In the genomic region with DNA sequence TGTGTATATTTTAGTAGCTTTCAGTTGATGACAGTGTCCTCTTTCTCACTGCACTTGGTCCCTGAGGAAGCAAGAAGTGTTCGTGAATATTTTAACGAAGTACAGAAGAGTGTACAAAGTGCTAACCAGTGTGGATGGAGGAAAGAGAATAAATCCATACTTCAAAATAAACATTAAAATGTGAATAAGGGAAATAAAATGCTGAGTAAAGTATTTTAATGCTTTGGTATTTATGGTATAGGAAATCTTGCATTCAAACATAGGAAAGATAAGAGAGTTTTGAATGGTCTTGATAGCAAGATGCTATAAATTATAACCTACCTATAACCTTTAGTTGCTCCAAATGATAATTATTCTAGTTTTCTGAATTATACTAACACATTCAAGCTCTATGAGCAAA, we compare ENCODE assay signal across 27 cellular contexts.
"Had no signal": no experiment of that assay in that cellular context is flagged by ENCODE, and none has a peak within 500 bp of the region (broad histone marks: within the 10 kb centered on the region; RNA-seq: fewer than 3 reads in every experiment).

No MANE protein-coding gene starts in this region.

- ATAC-seq: effector memory CD8-positive, alpha-beta T cell; esophagus mucosa; foreskin keratinocyte; gastrocnemius medialis; gastroesophageal sphincter; heart left ventricle; heart right ventricle had no signal

- FAIRE-seq: endothelial cell of umbilical vein, frontal cortex had no signal

- H3K27me3 ChIP-seq: colonic mucosa, dorsolateral prefrontal cortex, esophagus muscularis mucosa, esophagus squamous epithelium, foreskin keratinocyte, gastrocnemius medialis, gastroesophageal sphincter, heart left ventricle, heart right ventricle, hepatocyte had no signal

- H3K79me2 ChIP-seq: hepatocyte had no signal

- H3K4me1 ChIP-seq: colonic mucosa, esophagus muscularis mucosa, esophagus squamous epithelium, foreskin keratinocyte, gastrocnemius medialis, gastroesophageal sphincter, heart left ventricle, heart right ventricle had no signal

- H3K4me3 ChIP-seq: colonic mucosa, coronary artery, dorsolateral prefrontal cortex, esophagus muscularis mucosa, esophagus squamous epithelium, gastrocnemius medialis, gastroesophageal sphincter, heart left ventricle, heart right ventricle, hepatocyte had no signal

- H3K9me3 ChIP-seq: colonic mucosa, esophagus muscularis mucosa, gastrocnemius medialis, gastroesophageal sphincter had no signal

- H2AFZ ChIP-seq: hepatocyte had no signal

- H3K4me2 ChIP-seq: hepatocyte had no signal

- H3K36me3 ChIP-seq: colonic mucosa, esophagus muscularis mucosa, esophagus squamous epithelium, gastrocnemius medialis, gastroesophageal sphincter, heart left ventricle, heart right ventricle had no signal

- H3K27ac ChIP-seq: colonic mucosa, coronary artery, dorsolateral prefrontal cortex, epithelial cell of prostate, esophagus muscularis mucosa, esophagus squamous epithelium, foreskin keratinocyte, gastrocnemius medialis, gastroesophageal sphincter, heart left ventricle, heart right ventricle, hepatocyte had no signal

- DNase-seq: colonic mucosa; cortex of kidney; dermis blood vessel endothelial cell; dorsolateral prefrontal cortex; effector CD4-positive, alpha-beta T cell; effector CD8-positive, alpha-beta T cell; effector memory CD4-positive, alpha-beta T cell; effector memory CD8-positive, alpha-beta T cell; endodermal cell; erythroblast; esophagus squamous epithelium; foreskin fibroblast; foreskin keratinocyte; foreskin melanocyte; gastrocnemius medialis; glutamatergic neuron; head of caudate nucleus; heart left ventricle; heart right ventricle had no signal
